In the genomic region with DNA sequence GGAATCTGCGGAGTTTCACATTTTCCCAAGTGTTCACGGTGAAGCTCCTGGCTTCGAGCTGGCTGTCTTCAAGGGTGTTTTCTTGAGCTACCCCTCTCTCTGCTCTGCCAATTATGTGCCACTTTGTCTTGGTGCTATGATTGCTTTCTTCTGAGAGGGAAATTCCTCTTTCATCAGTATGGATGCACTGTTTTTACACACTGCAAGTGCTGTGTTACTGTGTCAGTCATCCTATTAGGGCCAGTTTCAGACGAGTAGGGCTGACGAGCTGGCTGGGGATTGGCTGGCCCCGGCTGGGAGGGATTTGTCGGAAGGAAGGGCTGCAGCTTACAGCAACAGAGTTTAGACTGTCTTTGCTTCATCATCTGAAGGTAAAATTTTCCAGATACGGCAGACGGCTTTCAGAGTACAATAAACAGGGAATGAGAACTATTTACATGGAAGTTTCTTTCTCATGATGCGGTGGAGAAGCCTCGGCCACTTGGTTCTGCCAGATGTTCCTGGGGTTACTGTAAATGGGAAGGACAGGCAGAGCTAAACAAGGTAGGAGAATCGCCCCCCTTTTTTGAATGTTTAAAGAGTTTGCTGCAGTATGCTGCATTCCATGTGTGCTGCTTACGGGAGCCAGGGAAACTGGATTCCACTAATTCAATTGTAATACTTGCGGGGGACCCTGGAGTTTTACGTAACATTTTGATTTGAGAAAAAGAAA, we compare ENCODE assay signal across 8 cellular contexts. TPM values are rescaled to one million over a fixed set of nuclear protein-coding genes. Genes with fewer than 3 reads are reported as not detected.
A peak's percentile ranks its signal among the peaks of the same experiment; 100 is the strongest.
DNase-seq lines count a peak whose midpoint lies in the region; ATAC-seq and TF ChIP-seq lines count a peak whose summit lies in the region.

A gene with protein sequence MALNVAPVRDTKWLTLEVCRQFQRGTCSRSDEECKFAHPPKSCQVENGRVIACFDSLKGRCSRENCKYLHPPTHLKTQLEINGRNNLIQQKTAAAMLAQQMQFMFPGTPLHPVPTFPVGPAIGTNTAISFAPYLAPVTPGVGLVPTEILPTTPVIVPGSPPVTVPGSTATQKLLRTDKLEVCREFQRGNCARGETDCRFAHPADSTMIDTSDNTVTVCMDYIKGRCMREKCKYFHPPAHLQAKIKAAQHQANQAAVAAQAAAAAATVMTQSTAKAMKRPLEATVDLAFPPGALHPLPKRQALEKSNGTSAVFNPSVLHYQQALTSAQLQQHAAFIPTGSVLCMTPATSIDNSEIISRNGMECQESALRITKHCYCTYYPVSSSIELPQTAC (plus strand): TSS at position 345 of the 712 bp plus-strand sequence. CDS start 53,903 bp downstream, outside the sequence.

- H3K4me2 ChIP-seq in parathyroid adenoma (ENCODE audit: low read length): peak within 1 kb of the TSS; percentile 89

- peak within 1 kb of the TSS; percentile 84 for H3K4me3 ChIP-seq in parathyroid adenoma (ENCODE audit: low read depth, low read length)
- peak within 1 kb of the TSS; percentile 65 to 72 for H3K4me3 ChIP-seq in tibial artery

- H3K27ac ChIP-seq in parathyroid adenoma (peak within 1 kb of the TSS; percentile 82), tibial artery (peak within 1 kb of the TSS; percentile 78 to 84)

- no peaks in the 10 kb centered on the region for H3K36me3 Mint-ChIP-seq in activated naive CD8-positive, alpha-beta T cell treated with anti-CD3 and anti-CD28 coated beads, Interleukin-2, amount 50 U/mL, for 24 hours (ENCODE audit: low read depth)

- intact Hi-C loops in Right ventricle myocardium superior (cut with DNase I) (loop anchor here (5.0 kb wide), 2 partner anchors 120 to 135 kb away; no protein-coding TSS in a partner anchor), tibial artery (cut with DNase I; ENCODE audit: low total_unique reads) (loop anchor here (5.0 kb wide), 1 partner anchor 125 kb away; no protein-coding TSS in a partner anchor)

- H3K9me3 Mint-ChIP-seq in activated naive CD8-positive, alpha-beta T cell treated with anti-CD3 and anti-CD28 coated beads, Interleukin-2, amount 50 U/mL, for 24 hours: no peaks in the 10 kb centered on the region

- DNase-seq in GM10266 (ENCODE audit: extremely low spot score) (peak; percentile 81), NCI-H1105 (lab: John Stamatoyannopoulos, UW) (peak; percentile 60), SW480 (ENCODE audit: low spot score) (peak; percentile 92), Right ventricle myocardium superior (peak; percentile 91), tibial artery (peak; percentile 90 to 94)
- DNase-seq in activated naive CD8-positive, alpha-beta T cell treated with anti-CD3 and anti-CD28 coated beads, Interleukin-2, amount 50 U/mL, for 24 hours: peak; percentile 81

- ATAC-seq in HG02642 (IDR thresholded peaks at IDR 0.05; ENCODE audit: poor library complexity, unreplicated experiment): peak; percentile 98
- ATAC-seq in activated naive CD8-positive, alpha-beta T cell treated with anti-CD3 and anti-CD28 coated beads, Interleukin-2, amount 50 U/mL, for 24 hours: peak; percentile 99
- peak; percentile 93 for ATAC-seq in Right ventricle myocardium superior (ENCODE audit: poor library complexity)

- peaks cover 22% of the 10 kb centered on the region for H3K4me1 ChIP-seq in parathyroid adenoma
- peaks cover 0 to 29% (median 18%) of the 10 kb centered on the region in 4 donors for H3K4me1 ChIP-seq in tibial artery

- H3K9ac ChIP-seq in parathyroid adenoma: peak within 1 kb of the TSS; percentile 31

- TF ChIP-seq CTCF in GM10266 (IDR thresholded peaks at IDR 0.05; ENCODE audit: control insufficient read depth, insufficient read depth, low read depth, missing control alignments): no peak
- TF ChIP-seq CTCF in parathyroid adenoma (IDR thresholded peaks at IDR 0.05): no peak
- TF ChIP-seq CTCF in tibial artery (IDR thresholded peaks at IDR 0.05): no peak

- peaks cover 12% of the 10 kb centered on the region for H3K79me2 ChIP-seq in parathyroid adenoma

- no peaks in the 10 kb centered on the region for H3K27me3 ChIP-seq in parathyroid adenoma (ENCODE audit: control insufficient read depth, insufficient read depth, low read length)
- no peaks in the 10 kb centered on the region for H3K27me3 ChIP-seq in tibial artery

- H3K4me3 Mint-ChIP-seq in activated naive CD8-positive, alpha-beta T cell treated with anti-CD3 and anti-CD28 coated beads, Interleukin-2, amount 50 U/mL, for 24 hours: peak within 1 kb of the TSS; percentile 88

- H2AFZ ChIP-seq in parathyroid adenoma: peak within 1 kb of the TSS; percentile 51

- no peaks in the 10 kb centered on the region for H3K9me3 ChIP-seq in parathyroid adenoma (ENCODE audit: control insufficient read depth, low read length)
- H3K9me3 ChIP-seq in tibial artery: no peaks in the 10 kb centered on the region

- peak within 1 kb of the TSS; percentile 90 for H3K27ac Mint-ChIP-seq in activated naive CD8-positive, alpha-beta T cell treated with anti-CD3 and anti-CD28 coated beads, Interleukin-2, amount 50 U/mL, for 24 hours

- H3K4me1 Mint-ChIP-seq in activated naive CD8-positive, alpha-beta T cell treated with anti-CD3 and anti-CD28 coated beads, Interleukin-2, amount 50 U/mL, for 24 hours: peaks cover 34% of the 10 kb centered on the region

- H3K36me3 ChIP-seq in parathyroid adenoma (ENCODE audit: control insufficient read depth, insufficient read depth, low read length) (no peaks in the 10 kb centered on the region), tibial artery (no peaks in the 10 kb centered on the region)

- H3K27me3 Mint-ChIP-seq in activated naive CD8-positive, alpha-beta T cell treated with anti-CD3 and anti-CD28 coated beads, Interleukin-2, amount 50 U/mL, for 24 hours: no peaks in the 10 kb centered on the region

RNA-seq across cellular contexts. Expression of the gene that starts here (rescaled TPM):
- total RNA-seq in Right ventricle myocardium superior: 69.3 TPM

Comparison
In these comparisons a context has a peak if more than half of its experiments do, and no peak if none do; other contexts are left out.
1. Peak in every context shown above with its lines: DNase-seq, ATAC-seq, H3K4me3 ChIP-seq and H3K27ac ChIP-seq.